22 cellular contexts compared by ENCODE assay signal in genomic region chr18:34084635-34085034, GRCh38.
DNase-seq lines count a peak whose midpoint lies in the region; ATAC-seq and TF ChIP-seq lines count a peak whose summit lies in the region.
"Had no signal": no experiment of that assay in that cellular context is flagged by ENCODE, and none has a peak within 500 bp of the region (broad histone marks: within the 10 kb centered on the region; RNA-seq: fewer than 3 reads in every experiment).

No MANE protein-coding gene starts in this region.

- H3K9me3 ChIP-seq in OCI-LY7 (ENCODE audit: low read length), result no peaks in the 10 kb centered on the region
- H3K9me3 ChIP-seq: MG63, SK-N-SH had no signal

- no peak for TF ChIP-seq CTCF in OCI-LY7 (conservative IDR thresholded peaks at IDR 0.05; ENCODE audit: low read length)

- no peaks in the 10 kb centered on the region for H3K9me2 ChIP-seq in OCI-LY7 (ENCODE audit: insufficient read depth, low read length)
- H3K9me2 ChIP-seq: SK-N-SH had no signal

- H2AFZ ChIP-seq in OCI-LY7 (ENCODE audit: low read length), result peak overlapping the region; percentile 76

- H3K4me3 ChIP-seq in OCI-LY7 (ENCODE audit: low read depth, low read length, poor library complexity, severe bottlenecking), result no peak overlapping the region
- H3K4me3 ChIP-seq: MG63 had no signal

- DNase-seq in NCI-H748 (lab: John Stamatoyannopoulos, UW; ENCODE audit: unreplicated experiment), result peak; percentile 26
- DNase-seq in NCI-H748 treated with DMSO at 0.1 percent for 48 hours (lab: John Stamatoyannopoulos, UW), result no peak
- DNase-seq in NCI-H345 (lab: John Stamatoyannopoulos, UW), result peak; percentile 20
- DNase-seq in OCI-LY7 (ENCODE audit: low spot score), result no peak
- DNase-seq in DMS53 (lab: John Stamatoyannopoulos, UW), result no peak
- DNase-seq: CD8-positive, alpha-beta T cell; DMS 273 treated with DMSO at 0.1 percent for 48 hours; DMS79 treated with DMSO at 0.1 percent for 48 hours; GF-D8; IMR-90; KG1; MG63; NCI-H187; NCI-H774; OCI-M1; SIG-M5; SK-N-SH; SW 1271 had no signal

- H3K4me1 ChIP-seq in OCI-LY7 (ENCODE audit: insufficient read depth, low read length, poor library complexity, severe bottlenecking), result peaks cover 9% of the 10 kb centered on the region

- 0 out of 2 replicates have a peak overlapping the region, but pooled peaks have one; percentile 23 for H3K4me2 ChIP-seq in OCI-LY7 (ENCODE audit: low read length)
- H3K4me2 ChIP-seq: SK-N-SH had no signal

- ATAC-seq in HG02885 (IDR thresholded peaks at IDR 0.05; ENCODE audit: poor library complexity, unreplicated experiment) (no peak), HG03571 (IDR thresholded peaks at IDR 0.05; ENCODE audit: unreplicated experiment) (no peak)
- ATAC-seq: CD8-positive, alpha-beta T cell had no signal

- H3K79me2 ChIP-seq in OCI-LY7 (ENCODE audit: insufficient read depth, low read depth, low read length), result no peaks in the 10 kb centered on the region

- POLR2A ChIA-PET in OCI-LY7 (lab: Charles Lee), result interaction anchor here (0.6 kb wide), 1 partner anchor 502 kb away, joined by 3 read pairs; no protein-coding TSS in a partner anchor

- intact Hi-C loops in OCI-LY7 (cut with micrococcal nuclease; ENCODE audit: unreplicated experiment), result no loop called here

- CTCF ChIA-PET in OCI-LY7 (lab: Charles Lee; ENCODE audit: unreplicated experiment), result no interaction called here

- no peak overlapping the region for H3K27ac ChIP-seq in OCI-LY7 (ENCODE audit: low read depth, low read length, poor library complexity, severe bottlenecking)
- H3K27ac ChIP-seq: 22Rv1, C4-2B had no signal

- no peaks in the 10 kb centered on the region for H4K20me1 ChIP-seq in OCI-LY7 (ENCODE audit: insufficient read depth, low read length)

- no TSS peak for BruUV-seq in OCI-LY7 (replicated peaks; lab: Mats Ljungman, UMichigan)

- no peaks in the 10 kb centered on the region for H3K36me3 ChIP-seq in OCI-LY7 (ENCODE audit: insufficient read depth, low read length)
- H3K36me3 ChIP-seq: MG63 had no signal

Comparison
In these comparisons a context has a peak if more than half of its experiments do, and no peak if none do; other contexts are left out.
1. DNase-seq: peak in NCI-H748 (single experiment) and NCI-H345 (single experiment); none in NCI-H748 treated with DMSO at 0.1 percent for 48 hours (single experiment), OCI-LY7 (single experiment) and DMS53 (single experiment).